In genomic region chr15:64901914-64902313, GRCh38 we compare ENCODE assay signal across 20 cellular contexts. TPM values are rescaled to one million over a fixed set of nuclear protein-coding genes. Genes with fewer than 3 reads are reported as not detected.
DNase-seq lines count a peak whose midpoint lies in the region; ATAC-seq and TF ChIP-seq lines count a peak whose summit lies in the region.
"Had no signal": no experiment of that assay in that cellular context is flagged by ENCODE, and none has a peak within 500 bp of the region (broad histone marks: within the 10 kb centered on the region; RNA-seq: fewer than 3 reads in every experiment).

No MANE protein-coding gene starts in this region.

- no peak for TF ChIP-seq CTCF in natural killer cell (IDR thresholded peaks at IDR 0.05)

- ATAC-seq in natural killer cell: peak; percentile 54 to 84 (median 81)
- no peak for ATAC-seq in GM18868 (IDR thresholded peaks at IDR 0.05; ENCODE audit: unreplicated experiment)
- ATAC-seq: body of pancreas, left cardiac atrium had no signal

- no peaks in the 10 kb centered on the region for H3K27me3 Mint-ChIP-seq in IgD-negative memory B cell
- no peaks in the 10 kb centered on the region for H3K27me3 Mint-ChIP-seq in activated T-helper 1 cell treated with anti-CD3 and anti-CD28 coated beads, Interleukin-12 subunit alpha, Interleukin-12 subunit beta, Interleukin-2, Interleukin-4 antibody, amounts not matched to agents 30 ng/mL and 10 ng/mL and 1 ng/mL, durations not matched to agents 14 hours and 24 hours and 36 hours (ENCODE audit: insufficient read depth)
- no peaks in the 10 kb centered on the region for H3K27me3 Mint-ChIP-seq in natural killer cell (ENCODE audit: low read depth in 2 of 2)

- DNase-seq in NOMO-1 treated with DMSO at 0.1 percent for 48 hours (lab: John Stamatoyannopoulos, UW; ENCODE audit: unreplicated experiment) (peak; percentile 36), NOMO-1 treated with dmso at 0.1 percent for 144 hours (lab: John Stamatoyannopoulos, UW; ENCODE audit: unreplicated experiment) (no peak), natural killer cell (no peak), medulla oblongata (ENCODE audit: extremely low spot score) (no peak), OCI-M1 (lab: John Stamatoyannopoulos, UW) (no peak)
- peak; percentile 22 for DNase-seq in activated T-helper 1 cell treated with anti-CD3 and anti-CD28 coated beads, Interleukin-12 subunit alpha, Interleukin-12 subunit beta, Interleukin-2, Interleukin-4 antibody, amounts not matched to agents 30 ng/mL and 10 ng/mL and 1 ng/mL, durations not matched to agents 14 hours and 24 hours and 36 hours (ENCODE audit: low spot score)
- DNase-seq: 8988T; activated CD4-positive, alpha-beta T cell treated with anti-CD3 and anti-CD28 coated beads, Interleukin-2, amount 50 U/mL, for 4 hours; activated T-cell treated with anti-CD3 and anti-CD28 coated beads, Interleukin-2, amount 50 U/mL, for 4 hours; body of pancreas; left cardiac atrium; NCI-H1417 treated with DMSO at 0.1 percent for 48 hours; NCI-H524; small intestine; stimulated activated CD4-positive, alpha-beta T cell treated with anti-CD3 and anti-CD28 coated beads, Interleukin-4, amount 100 ng/mL, for 24 hours; upper lobe of left lung had no signal

- H3K9me3 Mint-ChIP-seq in IgD-negative memory B cell (peaks cover 0 to 3% (median 3%) of the 10 kb centered on the region in 3 donors), natural killer cell (no peaks in the 10 kb centered on the region)
- H3K9me3 Mint-ChIP-seq in activated T-helper 1 cell treated with anti-CD3 and anti-CD28 coated beads, Interleukin-12 subunit alpha, Interleukin-12 subunit beta, Interleukin-2, Interleukin-4 antibody, amounts not matched to agents 30 ng/mL and 10 ng/mL and 1 ng/mL, durations not matched to agents 14 hours and 24 hours and 36 hours: peaks cover 7% of the 10 kb centered on the region

- H3K4me3 Mint-ChIP-seq in IgD-negative memory B cell (peak overlapping the region in 1 of 4 donors; percentile 39), natural killer cell (no peak overlapping the region)
- no peak overlapping the region for H3K4me3 Mint-ChIP-seq in activated T-helper 1 cell treated with anti-CD3 and anti-CD28 coated beads, Interleukin-12 subunit alpha, Interleukin-12 subunit beta, Interleukin-2, Interleukin-4 antibody, amounts not matched to agents 30 ng/mL and 10 ng/mL and 1 ng/mL, durations not matched to agents 14 hours and 24 hours and 36 hours
- H3K4me3 Mint-ChIP-seq: activated T-cell treated with anti-CD3 and anti-CD28 coated beads, Interleukin-2, amount 50 U/mL, for 4 hours; mesothelial cell of epicardium; neural progenitor cell had no signal

- H3K4me1 Mint-ChIP-seq in IgD-negative memory B cell (peaks cover 20 to 30% (median 27%) of the 10 kb centered on the region in 3 donors), natural killer cell (peaks cover 39 to 52% of the 10 kb centered on the region in 2 donors)
- H3K4me1 Mint-ChIP-seq in activated T-helper 1 cell treated with anti-CD3 and anti-CD28 coated beads, Interleukin-12 subunit alpha, Interleukin-12 subunit beta, Interleukin-2, Interleukin-4 antibody, amounts not matched to agents 30 ng/mL and 10 ng/mL and 1 ng/mL, durations not matched to agents 14 hours and 24 hours and 36 hours (ENCODE audit: low read depth): peaks cover 58% of the 10 kb centered on the region

- H3K36me3 Mint-ChIP-seq in IgD-negative memory B cell (peaks cover 2% of the 10 kb centered on the region), natural killer cell (no peaks in the 10 kb centered on the region)
- H3K36me3 Mint-ChIP-seq in activated T-helper 1 cell treated with anti-CD3 and anti-CD28 coated beads, Interleukin-12 subunit alpha, Interleukin-12 subunit beta, Interleukin-2, Interleukin-4 antibody, amounts not matched to agents 30 ng/mL and 10 ng/mL and 1 ng/mL, durations not matched to agents 14 hours and 24 hours and 36 hours (ENCODE audit: low read depth): peaks cover 4% of the 10 kb centered on the region

- intact Hi-C loops in activated T-helper 1 cell treated with anti-CD3 and anti-CD28 coated beads, Interleukin-12 subunit alpha, Interleukin-12 subunit beta, Interleukin-2, Interleukin-4 antibody, amounts not matched to agents 30 ng/mL and 10 ng/mL and 1 ng/mL, durations not matched to agents 14 hours and 24 hours and 36 hours (cut with micrococcal nuclease): no loop called here
- intact Hi-C loops in natural killer cell (cut with micrococcal nuclease): no loop called here

- H3K27ac Mint-ChIP-seq in IgD-negative memory B cell: peak overlapping the region in 2 of 3 donors; percentile 4 to 57
- no peak overlapping the region for H3K27ac Mint-ChIP-seq in activated T-helper 1 cell treated with anti-CD3 and anti-CD28 coated beads, Interleukin-12 subunit alpha, Interleukin-12 subunit beta, Interleukin-2, Interleukin-4 antibody, amounts not matched to agents 30 ng/mL and 10 ng/mL and 1 ng/mL, durations not matched to agents 14 hours and 24 hours and 36 hours
- H3K27ac Mint-ChIP-seq in natural killer cell: peak overlapping the region in 1 of 2 donors; percentile 73
- H3K27ac Mint-ChIP-seq: mesothelial cell of epicardium, neural progenitor cell had no signal

RNA-seq across cellular contexts. Expression of gene ANKDD1A, which starts 9.8 kb away (rescaled TPM):
- polyA plus RNA-seq in IgD-negative memory B cell: 3.4 TPM
- 0.93 and 1.3 TPM in 2 replicates for total RNA-seq in activated T-helper 1 cell treated with anti-CD3 and anti-CD28 coated beads, Interleukin-12 subunit alpha, Interleukin-12 subunit beta, Interleukin-2, Interleukin-4 antibody, amounts not matched to agents 30 ng/mL and 10 ng/mL and 1 ng/mL, durations not matched to agents 14 hours and 24 hours and 36 hours
- 10 to 100 TPM; 13.7 to 16.2 (median 13.9) TPM for total RNA-seq in natural killer cell

Comparison
In these comparisons a context has a peak if more than half of its experiments do, and no peak if none do; other contexts are left out.
1. DNase-seq: peak in NOMO-1 treated with DMSO at 0.1 percent for 48 hours (single experiment) and activated T-helper 1 cell treated with anti-CD3 and anti-CD28 coated beads, Interleukin-12 subunit alpha, Interleukin-12 subunit beta, Interleukin-2, Interleukin-4 antibody, amounts not matched to agents 30 ng/mL and 10 ng/mL and 1 ng/mL, durations not matched to agents 14 hours and 24 hours and 36 hours (single experiment); none in NOMO-1 treated with dmso at 0.1 percent for 144 hours (single experiment), natural killer cell (single experiment), medulla oblongata (single experiment) and OCI-M1 (single experiment).